Comparison of ENCODE assay signal across 8 cellular contexts in the genomic region with DNA sequence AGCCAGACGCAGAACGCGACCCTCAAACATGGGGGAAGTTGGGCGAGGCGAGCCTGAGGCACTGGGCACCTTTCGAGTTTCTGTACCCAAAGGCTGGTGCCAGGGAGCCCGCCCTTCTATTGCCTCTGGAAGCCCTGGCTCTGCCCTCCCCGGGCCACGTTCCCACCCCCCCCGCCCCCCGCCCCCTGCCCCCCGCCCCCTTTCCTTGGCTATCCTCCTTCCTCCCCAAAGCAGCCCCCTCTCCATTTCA. TPM values are rescaled to one million over a fixed set of nuclear protein-coding genes. Genes with fewer than 3 reads are reported as not detected.
DNase-seq lines count a peak whose midpoint lies in the region; ATAC-seq, FAIRE-seq and TF ChIP-seq lines count a peak whose summit lies in the region.

No MANE protein-coding gene starts in this region.

- H3K4me1 Mint-ChIP-seq in activated naive CD4-positive, alpha-beta T cell treated with anti-CD3 and anti-CD28 coated beads, Interleukin-2, amount 50 U/mL, for 24 hours, result peaks cover 51% of the 10 kb centered on the region

- BruUV-seq in K562 (replicated peaks; lab: Mats Ljungman, UMichigan), result no TSS peak

- peak overlapping the region; percentile 98 for H3K4me2 ChIP-seq in K562 (ENCODE audit: insufficient read depth, low read length)

- in situ Hi-C loops in K562 (cut with MboI) (no loop called here), transverse colon (cut with MboI; ENCODE audit: low pct_ligation_motif_present in 1 of 4, low pct_unique_long_range_greater_than_20kb in 1 of 4, low sequenced_read_pairs in 3 of 4) (no loop called here)

- intact Hi-C loops in K562 (cut with micrococcal nuclease), result loop anchor here (2.0 to 5.0 kb wide), 4 partner anchors 40 to 443 kb away; a partner anchor contains a TSS
- intact Hi-C loops in lower lobe of right lung (cut with DNase I), result no loop called here
- intact Hi-C loops in transverse colon (cut with DNase I; ENCODE audit: low total_unique reads), result loop anchor here (5.0 kb wide), 1 partner anchor 33 kb away; no protein-coding TSS in a partner anchor

- H3K36me3 ChIP-seq in K562 (ENCODE audit: control insufficient read depth, insufficient read depth, low read length), result peaks cover 11% of the 10 kb centered on the region; the same call in 2 of the 3 replicates
- no peaks in the 10 kb centered on the region for H3K36me3 ChIP-seq in lower lobe of right lung
- H3K36me3 ChIP-seq in transverse colon, result no peaks in the 10 kb centered on the region

- H3K36me3 Mint-ChIP-seq in activated naive CD4-positive, alpha-beta T cell treated with anti-CD3 and anti-CD28 coated beads, Interleukin-2, amount 50 U/mL, for 24 hours, result no peaks in the 10 kb centered on the region

- no peak for ATAC-seq in K562
- no peak for ATAC-seq in lower lobe of right lung

- H3K27me3 Mint-ChIP-seq in activated naive CD4-positive, alpha-beta T cell treated with anti-CD3 and anti-CD28 coated beads, Interleukin-2, amount 50 U/mL, for 24 hours, result no peaks in the 10 kb centered on the region

- H3K27me3 ChIP-seq in K562 (ENCODE audit: control insufficient read depth in 2 of 2, insufficient read depth in 2 of 2, low read length in 2 of 2) (no peaks in the 10 kb centered on the region), lower lobe of right lung (ENCODE audit: low read depth) (no peaks in the 10 kb centered on the region), transverse colon (no peaks in the 10 kb centered on the region)

- no peak for DNase-seq in activated naive CD4-positive, alpha-beta T cell treated with Interleukin-2 at 50 U/mL for 16 hours
- DNase-seq in K562 (ENCODE audit: extremely low read depth in 1 of 4, low spot score in 3 of 4) (no peak), lower lobe of right lung (peak; percentile 66), transverse colon (peak; percentile 57), MV-4-11 (lab: John Stamatoyannopoulos, UW) (no peak), GDM1 (lab: John Stamatoyannopoulos, UW) (no peak), medulla oblongata (ENCODE audit: extremely low spot score) (no peak)

- H3K9ac ChIP-seq in K562 (ENCODE audit: insufficient read depth in 1 of 2, low read depth in 2 of 2, low read length in 2 of 2), result peak overlapping the region; percentile 90 to 96

- CTCF ChIA-PET in K562 (lab: Yijun Ruan, JAX; ENCODE audit: low intra/inter-chr PET ratio), result interaction anchor here (0.7 to 1.6 kb wide), 3 partner anchors 17 to 1490 kb away, joined by 4 to 6 read pairs (median 6); a partner anchor contains a TSS

- no peaks in the 10 kb centered on the region for H3K9me1 ChIP-seq in K562 (ENCODE audit: control insufficient read depth, insufficient read depth, low read length)

- TF ChIP-seq POLR2A in K562 (conservative IDR thresholded peaks at IDR 0.05), result no peak
- no peak for TF ChIP-seq POLR2A in transverse colon (IDR thresholded peaks at IDR 0.05)

- 0% methylated on average over 2 of the region's 12 CpGs for WGBS in K562 (ENCODE audit: insufficient coverage, low coverage, missing lambda C conversion rate)
- 0% methylated on average over 12 of the region's 12 CpGs; no CpG with 5 or more reads in 1 of the 2 donors for WGBS in transverse colon (ENCODE audit: low coverage in 1 of 2), 2 donors

- no peak for TF ChIP-seq RAD21 in K562 (CRISPR knock-in tag; conservative IDR thresholded peaks at IDR 0.05 in 1 of 2, IDR thresholded peaks at IDR 0.05 in 1 of 2)

- H3K4me1 ChIP-seq in K562 (replicated peaks in 1 of 2; ENCODE audit: control insufficient read depth in 2 of 2, insufficient read depth in 2 of 2, low read length in 2 of 2), result peaks cover 32 to 60% of the 10 kb centered on the region in 2 experiments
- H3K4me1 ChIP-seq in lower lobe of right lung, result peaks cover 48% of the 10 kb centered on the region
- H3K4me1 ChIP-seq in transverse colon, result peaks cover 24 to 34% (median 32%) of the 10 kb centered on the region in 4 donors

- TF ChIP-seq EP300 in K562 (IDR thresholded peaks at IDR 0.05; ENCODE audit: low read length), result no peak
- TF ChIP-seq EP300 in transverse colon (IDR thresholded peaks at IDR 0.05; ENCODE audit: low read depth), result no peak

- peak overlapping the region; percentile 95 for H3K27ac Mint-ChIP-seq in activated naive CD4-positive, alpha-beta T cell treated with anti-CD3 and anti-CD28 coated beads, Interleukin-2, amount 50 U/mL, for 24 hours

- no peaks in the 10 kb centered on the region for H3K9me3 ChIP-seq in K562 (replicated peaks; ENCODE audit: control insufficient read depth, insufficient read depth, low read depth, low read length)
- H3K9me3 ChIP-seq in lower lobe of right lung, result no peaks in the 10 kb centered on the region
- no peaks in the 10 kb centered on the region for H3K9me3 ChIP-seq in transverse colon

- H3K27ac ChIP-seq in K562 (ENCODE audit: extremely low read depth, low read depth, low read length) (peak overlapping the region; percentile 97), lower lobe of right lung (peak overlapping the region; percentile 86), transverse colon (peak overlapping the region; percentile 96 to 100 (median 98))

- no peak for FAIRE-seq in K562 (lab: Jason Lieb, UNC)

- H4K20me1 ChIP-seq in K562 (replicated peaks; ENCODE audit: control insufficient read depth, insufficient read depth, low read length), result no peaks in the 10 kb centered on the region

- H3K4me3 Mint-ChIP-seq in activated naive CD4-positive, alpha-beta T cell treated with anti-CD3 and anti-CD28 coated beads, Interleukin-2, amount 50 U/mL, for 24 hours, result peak overlapping the region; percentile 92

- TF ChIP-seq CTCF in K562 (IDR thresholded peaks at IDR 0.05 in 2 of 3, conservative IDR thresholded peaks at IDR 0.05 in 1 of 3; ENCODE audit: insufficient read depth in 2 of 3, low read depth in 1 of 3, low read length in 3 of 3) (no peak), lower lobe of right lung (IDR thresholded peaks at IDR 0.05) (no peak), transverse colon (IDR thresholded peaks at IDR 0.05) (no peak)

- H3K4me3 ChIP-seq in K562, result peak overlapping the region; percentile 71
- peak overlapping the region; percentile 97 for H3K4me3 ChIP-seq in lower lobe of right lung
- H3K4me3 ChIP-seq in transverse colon, result peak overlapping the region; percentile 66 to 90 (median 79)

- H3K9me3 Mint-ChIP-seq in activated naive CD4-positive, alpha-beta T cell treated with anti-CD3 and anti-CD28 coated beads, Interleukin-2, amount 50 U/mL, for 24 hours, result no peaks in the 10 kb centered on the region

- peak overlapping the region; percentile 18; the same call in 1 of the 2 replicates for H2AFZ ChIP-seq in K562 (ENCODE audit: low read depth, low read length)

- peaks cover 35% of the 10 kb centered on the region for H3K79me2 ChIP-seq in K562 (ENCODE audit: control insufficient read depth, insufficient read depth, low read length)

- POLR2A ChIA-PET in K562 (lab: Yijun Ruan, JAX), result interaction anchor here (0.6 to 8.2 kb wide), 12 partner anchors 11 to 1073 kb away, joined by 3 to 80 read pairs (median 4); a partner anchor contains a TSS

RNA-seq across cellular contexts. Expression of a gene that starts 2.2 kb away (rescaled TPM):
- 24.5 and 77.3 TPM in 2 replicates for total RNA-seq in K562 (2011; cell fraction: chromatin; rRNA removed; ENCODE audit: low replicate concordance)
- 49.9 and 53.4 TPM in 2 replicates for total RNA-seq in K562 (2011; cell fraction: nucleolus; rRNA removed)
- 27.5 and 32.6 TPM in 2 replicates for total RNA-seq in K562 (2011; cell fraction: nucleoplasm; rRNA removed)
- total RNA-seq in K562 (2014; rRNA removed) (31.3 and 40.6 TPM in 2 replicates), K562 (2014; rRNA removed; fragmentation: Illumina TruSeq; extraction: Trizol) (6.7 and 6.9 TPM in 2 replicates), K562 (2015; rRNA removed; fragmentation: Illumina TruSeq; extraction: Trizol) (21.9 and 23.3 TPM in 2 replicates), K562 (2021) (46.5 and 48.2 TPM in 2 replicates), lower lobe of right lung (72.0 TPM), transverse colon (100 to 1,000 TPM in 3 of 4 donors, 10 to 100 TPM in 1; 85.2 to 513 (median 272) TPM)
- polyA plus RNA-seq in K562 (2011; rRNA removed) (15.2 and 22.8 TPM in 2 replicates), K562 (2014; fragmentation: Illumina TruSeq; extraction: Trizol) (13.5 and 25.7 TPM in 2 replicates), K562 (2014; fragmentation: Nextera tagmentation; extraction: Ambion mirVana) (under 1 TPM; 0.04 to 0.08 TPM), K562 (2014; rRNA removed) (23.2 and 28.7 TPM in 2 replicates)
- 27.8 and 66.6 TPM in 2 replicates for polyA plus RNA-seq in K562 (2011; cell fraction: cytosol; rRNA removed)
- polyA plus RNA-seq in K562 (2011; cell fraction: nucleus; rRNA removed), result 47.1 and 101 TPM in 2 replicates
- 26.0 and 38.2 TPM in 2 replicates for polyA plus RNA-seq in K562 (2012)
- polyA minus RNA-seq in K562 (2011; rRNA and poly(A)+ RNA removed), result 7.6 and 11.9 TPM in 2 replicates
- 23.4 and 28.6 TPM in 2 replicates for polyA minus RNA-seq in K562 (2011; cell fraction: cytosol; rRNA and poly(A)+ RNA removed)
- polyA minus RNA-seq in K562 (2011; cell fraction: nucleus; rRNA and poly(A)+ RNA removed), result 19.5 and 20.4 TPM in 2 replicates

RNA-seq across cellular contexts. Expression of a gene that starts 7.0 kb away (rescaled TPM):
- 4.5 and 15.4 TPM in 2 replicates for total RNA-seq in K562 (2011; cell fraction: chromatin; rRNA removed; ENCODE audit: low replicate concordance)
- 2.9 and 8.3 TPM in 2 replicates for total RNA-seq in K562 (2011; cell fraction: nucleolus; rRNA removed)
- total RNA-seq in K562 (2011; cell fraction: nucleoplasm; rRNA removed), result 7.6 and 10.0 TPM in 2 replicates
- 0.24 and 0.86 TPM in 2 replicates for total RNA-seq in K562 (2014; rRNA removed)
- total RNA-seq in K562 (2014; rRNA removed; fragmentation: Illumina TruSeq; extraction: Trizol), result 0.47 TPM in 1 of 2 replicates, not detected in the other
- total RNA-seq in K562 (2015; rRNA removed; fragmentation: Illumina TruSeq; extraction: Trizol), result 0.45 and 0.87 TPM in 2 replicates
- total RNA-seq in K562 (2021), result 0.56 TPM in 1 of 2 replicates, not detected in the other
- not detected in 2 replicates for polyA plus RNA-seq in K562 (2011; rRNA removed)
- not detected in 2 replicates for polyA plus RNA-seq in K562 (2011; cell fraction: cytosol; rRNA removed)
- 1.0 and 1.1 TPM in 2 replicates for polyA plus RNA-seq in K562 (2011; cell fraction: nucleus; rRNA removed)
- polyA plus RNA-seq in K562 (2012), result 0.17 and 0.59 TPM in 2 replicates
- polyA plus RNA-seq in K562 (2014; fragmentation: Illumina TruSeq; extraction: Trizol), result not detected in 2 replicates
- not detected for polyA plus RNA-seq in K562 (2014; fragmentation: Nextera tagmentation; extraction: Ambion mirVana)
- 0.23 and 0.35 TPM in 2 replicates for polyA plus RNA-seq in K562 (2014; rRNA removed)
- 1.4 and 3.2 TPM in 2 replicates for polyA minus RNA-seq in K562 (2011; rRNA and poly(A)+ RNA removed)
- polyA minus RNA-seq in K562 (2011; cell fraction: cytosol; rRNA and poly(A)+ RNA removed), result not detected in 2 replicates
- polyA minus RNA-seq in K562 (2011; cell fraction: nucleus; rRNA and poly(A)+ RNA removed), result 1.1 and 3.6 TPM in 2 replicates
- total RNA-seq in lower lobe of right lung, result not detected
- not detected for total RNA-seq in transverse colon

RNA-seq across cellular contexts. Expression of a gene that starts 17.3 kb away (rescaled TPM):
- total RNA-seq in K562 (2011; cell fraction: chromatin; rRNA removed; ENCODE audit: low replicate concordance), result 46.3 and 135 TPM in 2 replicates
- total RNA-seq in K562 (2011; cell fraction: nucleolus; rRNA removed), result 130 and 141 TPM in 2 replicates
- total RNA-seq in K562 (2011; cell fraction: nucleoplasm; rRNA removed), result 76.0 and 76.6 TPM in 2 replicates
- total RNA-seq in K562 (2014; rRNA removed) (67.0 and 87.6 TPM in 2 replicates), K562 (2014; rRNA removed; fragmentation: Illumina TruSeq; extraction: Trizol) (41.3 and 56.1 TPM in 2 replicates), K562 (2015; rRNA removed; fragmentation: Illumina TruSeq; extraction: Trizol) (65.8 and 68.6 TPM in 2 replicates), K562 (2021) (74.4 and 79.8 TPM in 2 replicates), lower lobe of right lung (31.9 TPM), transverse colon (10 to 100 TPM; 32.7 to 42.4 (median 36.0) TPM)
- polyA plus RNA-seq in K562 (2011; rRNA removed) (61.2 and 75.6 TPM in 2 replicates), K562 (2014; fragmentation: Illumina TruSeq; extraction: Trizol) (78.8 and 82.3 TPM in 2 replicates), K562 (2014; fragmentation: Nextera tagmentation; extraction: Ambion mirVana) (10 to 100 TPM; 24.9 to 46.7 TPM), K562 (2014; rRNA removed) (85.8 and 98.9 TPM in 2 replicates)
- 82.9 and 126 TPM in 2 replicates for polyA plus RNA-seq in K562 (2011; cell fraction: cytosol; rRNA removed)
- 209 and 292 TPM in 2 replicates for polyA plus RNA-seq in K562 (2011; cell fraction: nucleus; rRNA removed)
- 54.0 and 57.9 TPM in 2 replicates for polyA plus RNA-seq in K562 (2012)
- polyA minus RNA-seq in K562 (2011; rRNA and poly(A)+ RNA removed), result 50.8 and 69.7 TPM in 2 replicates
- 40.4 and 52.6 TPM in 2 replicates for polyA minus RNA-seq in K562 (2011; cell fraction: cytosol; rRNA and poly(A)+ RNA removed)
- 49.7 and 53.7 TPM in 2 replicates for polyA minus RNA-seq in K562 (2011; cell fraction: nucleus; rRNA and poly(A)+ RNA removed)

RNA-seq across cellular contexts. Expression of a gene that starts 25.9 kb away (rescaled TPM):
- total RNA-seq in K562 (2011; cell fraction: chromatin; rRNA removed; ENCODE audit: low replicate concordance), result 61.9 and 74.9 TPM in 2 replicates
- total RNA-seq in K562 (2011; cell fraction: nucleolus; rRNA removed), result 70.0 and 71.3 TPM in 2 replicates
- 120 and 182 TPM in 2 replicates for total RNA-seq in K562 (2011; cell fraction: nucleoplasm; rRNA removed)
- total RNA-seq in K562 (2014; rRNA removed), result 215 and 262 TPM in 2 replicates
- 364 and 410 TPM in 2 replicates for total RNA-seq in K562 (2014; rRNA removed; fragmentation: Illumina TruSeq; extraction: Trizol)
- 269 and 292 TPM in 2 replicates for total RNA-seq in K562 (2015; rRNA removed; fragmentation: Illumina TruSeq; extraction: Trizol)
- total RNA-seq in K562 (2021), result 256 and 270 TPM in 2 replicates
- 754 and 835 TPM in 2 replicates for polyA plus RNA-seq in K562 (2011; rRNA removed)
- polyA plus RNA-seq in K562 (2011; cell fraction: cytosol; rRNA removed), result 831 and 1,136 TPM in 2 replicates
- 223 and 387 TPM in 2 replicates for polyA plus RNA-seq in K562 (2011; cell fraction: nucleus; rRNA removed)
- polyA plus RNA-seq in K562 (2012), result 544 and 581 TPM in 2 replicates
- 611 and 624 TPM in 2 replicates for polyA plus RNA-seq in K562 (2014; fragmentation: Illumina TruSeq; extraction: Trizol)
- polyA plus RNA-seq in K562 (2014; fragmentation: Nextera tagmentation; extraction: Ambion mirVana), result 1,000 to 10,000 TPM; 1,039 to 1,103 TPM
- 460 and 477 TPM in 2 replicates for polyA plus RNA-seq in K562 (2014; rRNA removed)
- polyA minus RNA-seq in K562 (2011; rRNA and poly(A)+ RNA removed), result 383 and 393 TPM in 2 replicates
- polyA minus RNA-seq in K562 (2011; cell fraction: cytosol; rRNA and poly(A)+ RNA removed), result 80.9 and 85.6 TPM in 2 replicates
- 24.2 and 63.2 TPM in 2 replicates for polyA minus RNA-seq in K562 (2011; cell fraction: nucleus; rRNA and poly(A)+ RNA removed)
- 28.5 TPM for total RNA-seq in lower lobe of right lung
- 10 to 100 TPM in 3 of 4 donors, not detected in 1; 28.9 to 41.4 (median 35.2) TPM for total RNA-seq in transverse colon

RNA-seq across cellular contexts. Expression of a gene that starts 29.9 kb away (rescaled TPM):
- 85.7 and 174 TPM in 2 replicates for total RNA-seq in K562 (2011; cell fraction: chromatin; rRNA removed; ENCODE audit: low replicate concordance)
- 69.6 and 76.4 TPM in 2 replicates for total RNA-seq in K562 (2011; cell fraction: nucleolus; rRNA removed)
- 94.4 and 106 TPM in 2 replicates for total RNA-seq in K562 (2011; cell fraction: nucleoplasm; rRNA removed)
- total RNA-seq in K562 (2014; rRNA removed) (51.9 and 57.2 TPM in 2 replicates), K562 (2014; rRNA removed; fragmentation: Illumina TruSeq; extraction: Trizol) (34.1 and 35.4 TPM in 2 replicates), K562 (2015; rRNA removed; fragmentation: Illumina TruSeq; extraction: Trizol) (34.4 and 35.9 TPM in 2 replicates), K562 (2021) (66.4 and 68.4 TPM in 2 replicates), lower lobe of right lung (94.8 TPM), transverse colon (100 to 1,000 TPM in 2 of 4 donors, 10 to 100 TPM in 2; 71.1 to 149 (median 92.0) TPM)
- polyA plus RNA-seq in K562 (2011; rRNA removed) (64.8 and 81.2 TPM in 2 replicates), K562 (2014; fragmentation: Illumina TruSeq; extraction: Trizol) (93.7 and 113 TPM in 2 replicates), K562 (2014; fragmentation: Nextera tagmentation; extraction: Ambion mirVana) (1 to 10 TPM; 4.1 to 5.4 TPM), K562 (2014; rRNA removed) (57.7 and 58.0 TPM in 2 replicates)
- polyA plus RNA-seq in K562 (2011; cell fraction: cytosol; rRNA removed), result 63.5 and 90.8 TPM in 2 replicates
- 143 and 200 TPM in 2 replicates for polyA plus RNA-seq in K562 (2011; cell fraction: nucleus; rRNA removed)
- 57.8 and 71.5 TPM in 2 replicates for polyA plus RNA-seq in K562 (2012)
- 45.0 and 49.1 TPM in 2 replicates for polyA minus RNA-seq in K562 (2011; rRNA and poly(A)+ RNA removed)
- 30.6 and 37.4 TPM in 2 replicates for polyA minus RNA-seq in K562 (2011; cell fraction: cytosol; rRNA and poly(A)+ RNA removed)
- 22.3 and 27.7 TPM in 2 replicates for polyA minus RNA-seq in K562 (2011; cell fraction: nucleus; rRNA and poly(A)+ RNA removed)

Comparison
In these comparisons a context has a peak if more than half of its experiments do, and no peak if none do; other contexts are left out.
1. DNase-seq: peak in lower lobe of right lung (single experiment) and transverse colon (single experiment); none in activated naive CD4-positive, alpha-beta T cell treated with Interleukin-2 at 50 U/mL for 16 hours (single experiment), K562 (0 of 4), MV-4-11 (single experiment), GDM1 (single experiment) and medulla oblongata (single experiment).
2. Peak in every context shown above with its lines, with median percentiles within 50 percentile points of each other: H3K27ac ChIP-seq and H3K4me3 ChIP-seq.